ENCODE assay signal across 29 cellular contexts in the genomic region with DNA sequence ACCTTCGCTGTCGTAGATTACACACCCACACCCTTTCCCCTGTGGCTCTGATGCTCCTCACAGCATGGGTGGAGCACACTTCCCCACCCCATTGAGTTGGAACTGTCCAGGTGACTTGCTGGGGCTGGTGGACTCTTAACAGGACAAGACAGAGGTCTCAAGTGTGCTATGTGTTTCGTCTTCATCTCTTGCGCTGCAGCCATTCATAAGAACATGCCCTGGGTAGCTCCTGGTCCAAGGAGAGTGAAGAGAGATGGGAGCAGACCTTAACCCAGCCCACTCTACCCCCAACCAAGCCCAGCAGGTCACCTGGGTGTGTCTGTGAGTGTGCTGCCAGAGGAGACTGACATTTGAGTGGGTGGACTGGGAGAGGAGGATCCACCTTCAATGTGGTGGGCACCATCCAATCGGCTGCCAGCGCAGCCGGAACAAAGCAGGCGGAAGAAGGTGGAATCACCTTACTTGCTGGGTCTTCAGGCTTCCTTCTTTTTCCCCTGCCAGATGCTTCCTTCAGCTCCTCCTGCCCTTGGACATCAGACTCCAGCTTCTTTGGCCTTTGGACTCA.
"Had no signal": no experiment of that assay in that cellular context is flagged by ENCODE, and none has a peak within 500 bp of the region (broad histone marks: within the 10 kb centered on the region; RNA-seq: fewer than 3 reads in every experiment).

No MANE protein-coding gene starts in this region.

- H3K27me3 ChIP-seq: brain microvascular endothelial cell, cardiac muscle cell, MG63, SJSA1 had no signal

- H3K27ac ChIP-seq: brain microvascular endothelial cell, cardiac muscle cell, SJSA1 had no signal

- ATAC-seq: activated T-cell treated with anti-CD3 and anti-CD28 coated beads, Interleukin-2, amount 50 U/mL, for 4 hours; Panc1 had no signal

- H3K4me3 Mint-ChIP-seq: activated CD4-positive, alpha-beta memory T cell treated with anti-CD3 and anti-CD28 coated beads for 36 hours; activated CD4-positive, alpha-beta T cell treated with anti-CD3 and anti-CD28 coated beads, Interleukin-2, amount 10 ng/mL, durations not matched to agents 7 days and 5 days; activated naive CD8-positive, alpha-beta T cell treated with anti-CD3 and anti-CD28 coated beads for 36 hours; activated T-cell treated with anti-CD3 and anti-CD28 coated beads, Interleukin-2, amount 50 U/mL, for 4 hours; activated T-helper 1 cell treated with anti-CD3 and anti-CD28 coated beads, Interleukin-12 subunit alpha, Interleukin-12 subunit beta, Interleukin-2, Interleukin-4 antibody, amounts not matched to agents 30 ng/mL and 10 ng/mL and 1 ng/mL, durations not matched to agents 14 hours and 24 hours and 36 hours; central memory CD8-positive, alpha-beta T cell; T-helper 1 cell treated with Interleukin-12 subunit alpha and Interleukin-12 subunit beta and Interleukin-4 antibody, amounts not matched to agents 30 μg/mL and 1 μg/mL, for 36 hours; T-helper 2 cell treated with Interferon-gamma antibody and Interleukin-4, amounts not matched to agents 5 μg/mL and 100 μg/mL, for 36 hours had no signal

- H3K4me1 ChIP-seq: SJSA1 had no signal

- H3K27ac Mint-ChIP-seq: activated CD4-positive, alpha-beta memory T cell treated with anti-CD3 and anti-CD28 coated beads for 36 hours; activated CD4-positive, alpha-beta T cell treated with anti-CD3 and anti-CD28 coated beads, Interleukin-2, amount 10 ng/mL, durations not matched to agents 7 days and 5 days; activated naive CD8-positive, alpha-beta T cell treated with anti-CD3 and anti-CD28 coated beads for 36 hours; activated T-helper 1 cell treated with anti-CD3 and anti-CD28 coated beads, Interleukin-12 subunit alpha, Interleukin-12 subunit beta, Interleukin-2, Interleukin-4 antibody, amounts not matched to agents 30 ng/mL and 10 ng/mL and 1 ng/mL, durations not matched to agents 14 hours and 24 hours and 36 hours; T-helper 1 cell treated with Interleukin-12 subunit alpha and Interleukin-12 subunit beta and Interleukin-4 antibody, amounts not matched to agents 30 μg/mL and 1 μg/mL, for 36 hours; T-helper 2 cell treated with Interferon-gamma antibody and Interleukin-4, amounts not matched to agents 5 μg/mL and 100 μg/mL, for 36 hours had no signal

- FAIRE-seq: TTC549 had no signal

- H3K4me3 ChIP-seq: cardiac muscle cell, MG63, SJSA1 had no signal

- H3K36me3 ChIP-seq: brain microvascular endothelial cell, cardiac muscle cell, MG63, SJSA1 had no signal

- DNase-seq: activated CD4-positive, alpha-beta memory T cell treated with anti-CD3 and anti-CD28 coated beads for 36 hours; activated CD4-positive, alpha-beta T cell treated with anti-CD3 and anti-CD28 coated beads, Interleukin-2, amount 10 ng/mL, durations not matched to agents 7 days and 5 days; activated naive CD4-positive, alpha-beta T cell; activated naive CD4-positive, alpha-beta T cell treated with anti-CD3 and anti-CD28 coated beads, Interleukin-2, amount 50 U/mL, for 16 hours; activated naive CD8-positive, alpha-beta T cell treated with anti-CD3 and anti-CD28 coated beads for 36 hours; activated T-cell treated with anti-CD3 and anti-CD28 coated beads for 4 hours; activated T-cell treated with anti-CD3 and anti-CD28 coated beads, Interleukin-2, amount 50 U/mL, for 4 hours; amniotic stem cell; aorta; brain microvascular endothelial cell; Kasumi-1; KG1; MG63; NCI-H1092; NCI-H1436 treated with DMSO at 0.1 percent for 48 hours; NCI-H1694 treated with DMSO at 0.1 percent for 48 hours; NCI-H2029; NCI-H345; NCI-H524 treated with DMSO at 0.1 percent for 48 hours; SHP77 treated with DMSO at 0.1 percent for 48 hours; SK-N-SH had no signal

- H3K27me3 Mint-ChIP-seq: activated CD4-positive, alpha-beta T cell treated with anti-CD3 and anti-CD28 coated beads, Interleukin-2, amount 10 ng/mL, durations not matched to agents 7 days and 5 days had no signal

- H3K4me1 Mint-ChIP-seq: activated CD4-positive, alpha-beta T cell treated with anti-CD3 and anti-CD28 coated beads, Interleukin-2, amount 10 ng/mL, durations not matched to agents 7 days and 5 days; activated naive CD8-positive, alpha-beta T cell treated with anti-CD3 and anti-CD28 coated beads for 36 hours; central memory CD8-positive, alpha-beta T cell had no signal

- H3K9me3 ChIP-seq: MG63 had no signal
